Comparison of ENCODE assay signal across 1 cellular context in genomic region chr6:7542065-7542877, GRCh38.
TF ChIP-seq lines count a peak whose summit lies in the region.

No MANE protein-coding gene starts in this region.

TF ChIP-seq in HepG2, 621 proteins besides CTCF, POLR2A, EP300 and RAD21 (continued from another document and continues in another):
- TF ChIP-seq ZNF646 (CRISPR knock-in tag; IDR thresholded peaks at IDR 0.05) (no peak), ZGPAT (CRISPR knock-in tag; IDR thresholded peaks at IDR 0.05) (no peak), BRF2 (CRISPR knock-in tag; IDR thresholded peaks at IDR 0.05) (no peak), ZNF776 (CRISPR knock-in tag; IDR thresholded peaks at IDR 0.05) (no peak), EEA1 (CRISPR knock-in tag; IDR thresholded peaks at IDR 0.05; ENCODE audit: borderline replicate concordance) (no peak), STAT6 (CRISPR knock-in tag; IDR thresholded peaks at IDR 0.05; ENCODE audit: borderline replicate concordance) (no peak), ETV5 (CRISPR knock-in tag; IDR thresholded peaks at IDR 0.05; ENCODE audit: borderline replicate concordance) (no peak), NFKB2 (CRISPR knock-in tag; IDR thresholded peaks at IDR 0.05; ENCODE audit: borderline replicate concordance) (no peak), ARNT2 (CRISPR knock-in tag; IDR thresholded peaks at IDR 0.05; ENCODE audit: low read depth) (peak; percentile 38; the same call in 1 of the 2 replicates), CENPX (CRISPR knock-in tag; IDR thresholded peaks at IDR 0.05) (no peak), SYNCRIP (IDR thresholded peaks at IDR 0.05; ENCODE audit: insufficient read depth, low read depth, low read length) (no peak), LRRFIP1 (CRISPR knock-in tag; conservative IDR thresholded peaks at IDR 0.05) (no peak), MAFK (conservative IDR thresholded peaks at IDR 0.05 in 1 of 2, IDR thresholded peaks at IDR 0.05 in 1 of 2; ENCODE audit: low read length in 2 of 2) (no peak), ZBTB20 (CRISPR knock-in tag; IDR thresholded peaks at IDR 0.05; ENCODE audit: borderline replicate concordance, low read depth) (no peak), ZNF562 (CRISPR knock-in tag; IDR thresholded peaks at IDR 0.05; ENCODE audit: borderline replicate concordance) (no peak), MXD4 (CRISPR knock-in tag; IDR thresholded peaks at IDR 0.05) (no peak), JUN (CRISPR knock-in tag; IDR thresholded peaks at IDR 0.05) (no peak), ZSCAN5A (CRISPR knock-in tag; IDR thresholded peaks at IDR 0.05; ENCODE audit: borderline replicate concordance) (peak; percentile 19; the same call in 1 of the 2 replicates), BRCA1 (CRISPR knock-in tag; IDR thresholded peaks at IDR 0.05) (no peak), ZKSCAN1 (IDR thresholded peaks at IDR 0.05; ENCODE audit: low read length) (no peak), PLRG1 (conservative IDR thresholded peaks at IDR 0.05) (no peak), AHR (CRISPR knock-in tag; IDR thresholded peaks at IDR 0.05) (no peak), TBL1XR1 (IDR thresholded peaks at IDR 0.05; ENCODE audit: borderline replicate concordance, low read length, partially characterized antibody) (no peak), PHF20 (CRISPR knock-in tag; IDR thresholded peaks at IDR 0.05) (no peak), MXD3 (CRISPR knock-in tag; IDR thresholded peaks at IDR 0.05) (no peak), CEBPG (CRISPR knock-in tag; IDR thresholded peaks at IDR 0.05) (no peak), SP2 (CRISPR knock-in tag; IDR thresholded peaks at IDR 0.05) (no peak; the same call in 1 of the 2 replicates), HCFC1 (IDR thresholded peaks at IDR 0.05; ENCODE audit: low read depth, low read length) (no peak; the same call in 1 of the 2 replicates), SRSF4 (IDR thresholded peaks at IDR 0.05; ENCODE audit: low read depth, low read length, poor library complexity, severe bottlenecking) (no peak), ZNF878 (CRISPR knock-in tag; IDR thresholded peaks at IDR 0.05) (no peak), TBX2 (CRISPR knock-in tag; IDR thresholded peaks at IDR 0.05; ENCODE audit: borderline replicate concordance) (no peak), ZNF335 (CRISPR knock-in tag; IDR thresholded peaks at IDR 0.05) (no peak), NFYC (CRISPR knock-in tag; IDR thresholded peaks at IDR 0.05) (no peak), ZMAT5 (CRISPR knock-in tag; IDR thresholded peaks at IDR 0.05; ENCODE audit: borderline replicate concordance, low read depth) (no peak), HIVEP1 (CRISPR knock-in tag; IDR thresholded peaks at IDR 0.05) (no peak), RARA (CRISPR knock-in tag; IDR thresholded peaks at IDR 0.05) (no peak), ZNF768 (CRISPR knock-in tag; IDR thresholded peaks at IDR 0.05) (no peak; the same call in 1 of the 2 replicates), ZNF740 (CRISPR knock-in tag; IDR thresholded peaks at IDR 0.05) (no peak), MLX (CRISPR knock-in tag; IDR thresholded peaks at IDR 0.05) (no peak), ATAD3A (CRISPR knock-in tag; IDR thresholded peaks at IDR 0.05) (no peak), ZFP37 (CRISPR knock-in tag; IDR thresholded peaks at IDR 0.05; ENCODE audit: borderline replicate concordance) (no peak), ZNF710 (CRISPR knock-in tag; IDR thresholded peaks at IDR 0.05; ENCODE audit: borderline replicate concordance) (no peak), ZNF549 (CRISPR knock-in tag; IDR thresholded peaks at IDR 0.05) (no peak), HHEX (CRISPR knock-in tag; IDR thresholded peaks at IDR 0.05) (no peak), ZNF709 (CRISPR knock-in tag; IDR thresholded peaks at IDR 0.05) (no peak), FOXC1 (CRISPR knock-in tag; IDR thresholded peaks at IDR 0.05; ENCODE audit: borderline replicate concordance) (no peak; the same call in 1 of the 2 replicates)
